ENCODE assay signal across 13 cellular contexts in the genomic region with DNA sequence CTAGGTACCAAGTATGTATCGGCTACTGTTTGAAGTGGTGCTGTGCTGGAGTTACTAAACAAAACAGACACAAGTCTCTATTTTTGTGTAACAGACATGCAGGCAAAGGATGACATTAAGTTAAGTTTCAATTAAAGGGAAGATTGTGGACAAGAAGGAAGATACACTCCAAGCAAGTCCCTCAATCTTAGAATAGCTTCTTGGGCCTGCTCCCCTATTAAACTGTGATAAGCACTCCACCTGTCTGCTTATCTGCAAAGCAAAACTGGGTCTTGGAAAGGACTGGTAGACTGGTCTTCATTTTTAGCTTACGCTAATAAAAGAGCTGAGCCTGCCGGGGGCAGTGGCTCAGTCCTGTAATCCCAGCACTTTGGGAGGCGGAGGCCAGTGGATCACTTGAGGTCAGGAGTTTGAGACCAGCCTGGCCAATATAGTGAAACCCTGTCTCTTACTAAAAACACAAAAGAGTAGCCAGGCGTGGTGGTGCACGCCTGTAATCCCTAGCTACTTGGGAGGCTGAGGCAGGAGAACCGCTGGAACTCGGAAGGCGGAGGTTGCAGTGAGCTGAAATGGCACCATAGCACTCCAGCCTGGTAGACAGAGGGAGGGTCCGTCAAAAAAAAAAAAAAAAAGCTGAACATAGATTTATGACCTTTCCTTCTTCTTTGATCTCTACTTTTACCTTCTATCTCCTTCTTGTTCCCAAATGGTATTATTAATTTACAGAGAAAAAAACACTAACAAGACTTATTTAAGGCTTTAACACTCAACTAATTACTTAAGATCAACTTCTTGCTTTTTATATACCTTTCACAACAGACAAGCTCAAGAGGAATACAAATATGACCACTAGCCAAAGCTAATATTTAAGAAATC. TPM values are rescaled to one million over a fixed set of nuclear protein-coding genes. Genes with fewer than 3 reads are reported as not detected.
A peak's percentile ranks its signal among the peaks of the same experiment; 100 is the strongest.
DNase-seq lines count a peak whose midpoint lies in the region; ATAC-seq and TF ChIP-seq lines count a peak whose summit lies in the region.
"Had no signal": no experiment of that assay in that cellular context is flagged by ENCODE, and none has a peak within 500 bp of the region (broad histone marks: within the 10 kb centered on the region; RNA-seq: fewer than 3 reads in every experiment).

No MANE protein-coding gene starts in this region.

- H3K27ac ChIP-seq in BLaER1 treated with 17β-estradiol and CSF1 and Interleukin-3, amounts not matched to agents 10 nM and 100 nM: no peak overlapping the region
- H3K27ac ChIP-seq in HUES64 (ENCODE audit: low read depth, low read length) (no peak overlapping the region), breast epithelium (peak overlapping the region in 1 of 2 donors; percentile 100)
- H3K27ac ChIP-seq: epithelial cell of prostate had no signal

- DNase-seq in breast epithelium (ENCODE audit: low spot score in 2 of 2): no peak
- DNase-seq in Kasumi-1 (lab: John Stamatoyannopoulos, UW): no peak
- DNase-seq in stimulated activated CD4-positive, alpha-beta T cell treated with anti-CD3 and anti-CD28 coated beads, Interleukin-4, amount 100 ng/mL, for 24 hours: no peak
- DNase-seq in stimulated activated CD4-positive, alpha-beta T cell treated with anti-CD3 and anti-CD28 coated beads, Interleukin-2, amount 100 ng/mL, for 48 hours: no peak
- DNase-seq: activated gamma-delta T cell, upper lobe of left lung had no signal

- H3K4me3 ChIP-seq in BLaER1 treated with 17β-estradiol and CSF1 and Interleukin-3, amounts not matched to agents 10 nM and 100 nM: peak overlapping the region in 3 of 10 experiments; percentile 7 to 94 (median 93); a peak in 3 of 20 replicates
- H3K4me3 ChIP-seq in HUES64 (ENCODE audit: low read length): peak overlapping the region; percentile 95
- H3K4me3 ChIP-seq in breast epithelium: peak overlapping the region in 2 of 3 donors; percentile 1 to 94

- TF ChIP-seq POLR2A in breast epithelium (IDR thresholded peaks at IDR 0.05): no peak

- no peaks in the 10 kb centered on the region for H3K27me3 ChIP-seq in BLaER1 treated with 17β-estradiol and CSF1 and Interleukin-3, amounts not matched to agents 10 nM and 100 nM
- no peaks in the 10 kb centered on the region for H3K27me3 ChIP-seq in HUES64 (ENCODE audit: insufficient read depth, low read length)
- no peaks in the 10 kb centered on the region for H3K27me3 ChIP-seq in breast epithelium
- H3K27me3 ChIP-seq: upper lobe of left lung had no signal

- H4K20me1 ChIP-seq in BLaER1 treated with 17β-estradiol and CSF1 and Interleukin-3, amounts not matched to agents 10 nM and 100 nM: peaks cover 77 to 85% (median 83%) of the 10 kb centered on the region in 11 experiments

- H3K4me1 ChIP-seq in BLaER1 treated with 17β-estradiol and CSF1 and Interleukin-3, amounts not matched to agents 10 nM and 100 nM: peaks cover 25 to 34% (median 30%) of the 10 kb centered on the region in 10 experiments
- H3K4me1 ChIP-seq in HUES64 (ENCODE audit: insufficient read depth, low read length): peaks cover 24% of the 10 kb centered on the region
- peaks cover 6% of the 10 kb centered on the region in 2 donors for H3K4me1 ChIP-seq in breast epithelium

- H3K36me3 Mint-ChIP-seq in nephron (ENCODE audit: low read depth): peaks cover 78% of the 10 kb centered on the region

- no peaks in the 10 kb centered on the region for H3K9me3 Mint-ChIP-seq in nephron

- peaks cover 44% of the 10 kb centered on the region for H3K4me1 Mint-ChIP-seq in nephron

- 95% methylated on average over 10 of the region's 10 CpGs for WGBS in HUES64

- H3K4me2 ChIP-seq in BLaER1 treated with 17β-estradiol and CSF1 and Interleukin-3, amounts not matched to agents 10 nM and 100 nM: peak overlapping the region; percentile 79 to 97 (median 94); a peak in 21 of 22 replicates

- H3K9ac ChIP-seq in BLaER1 treated with 17β-estradiol and CSF1 and Interleukin-3, amounts not matched to agents 10 nM and 100 nM: peak overlapping the region in 3 of 11 experiments; percentile 4 to 39 (median 27); a peak in 3 of 22 replicates
- H3K9ac ChIP-seq in HUES64 (ENCODE audit: low read depth, low read length): no peak overlapping the region

- TF ChIP-seq CTCF in breast epithelium (IDR thresholded peaks at IDR 0.05) (no peak), nephron (IDR thresholded peaks at IDR 0.05; ENCODE audit: unreplicated experiment in 3 of 3) (no peak)

- intact Hi-C loops in breast epithelium (cut with DNase I; ENCODE audit: low total_unique reads): no loop called here

- peaks cover 62 to 83% (median 75%) of the 10 kb centered on the region in 11 experiments for H3K36me3 ChIP-seq in BLaER1 treated with 17β-estradiol and CSF1 and Interleukin-3, amounts not matched to agents 10 nM and 100 nM
- H3K36me3 ChIP-seq in HUES64 (ENCODE audit: insufficient read depth, low read length) (peaks cover 76% of the 10 kb centered on the region), breast epithelium (peaks cover 8% of the 10 kb centered on the region)

- H3K27ac Mint-ChIP-seq in nephron: peak overlapping the region; percentile 30 to 100 (median 91)

- ATAC-seq in GM18517 (IDR thresholded peaks at IDR 0.05; ENCODE audit: unreplicated experiment): no peak
- ATAC-seq: left lobe of liver had no signal

- no peaks in the 10 kb centered on the region for H3K27me3 Mint-ChIP-seq in nephron (ENCODE audit: low read depth)

- H3K4me3 Mint-ChIP-seq in nephron: peak overlapping the region; percentile 95 to 98 (median 95)

- no peaks in the 10 kb centered on the region for H3K9me3 ChIP-seq in BLaER1 treated with 17β-estradiol and CSF1 and Interleukin-3, amounts not matched to agents 10 nM and 100 nM (replicated peaks in 1 of 11)
- H3K9me3 ChIP-seq in HUES64 (ENCODE audit: insufficient read depth, low read depth, low read length) (no peaks in the 10 kb centered on the region), breast epithelium (no peaks in the 10 kb centered on the region)
- H3K9me3 ChIP-seq: upper lobe of left lung had no signal

RNA-seq across cellular contexts. Expression of a gene that starts 4.1 kb away (rescaled TPM):
- 201 TPM for polyA plus RNA-seq in HUES64 (2013, experiment 1 of 2)
- 203 TPM for polyA plus RNA-seq in HUES64 (2013, experiment 2 of 2)
- 1,000 to 10,000 TPM in 1 of 3 donors, 100 to 1,000 TPM in 2; 586 to 1,018 (median 961) TPM for total RNA-seq in breast epithelium

RNA-seq across cellular contexts. Expression of a gene that starts 34.1 kb away (rescaled TPM):
- 5.8 TPM for polyA plus RNA-seq in HUES64 (2013, experiment 1 of 2)
- 7.6 TPM for polyA plus RNA-seq in HUES64 (2013, experiment 2 of 2)
- 10 to 100 TPM in 2 of 3 donors, 1 to 10 TPM in 1; 8.9 to 18.0 (median 14.9) TPM for total RNA-seq in breast epithelium

RNA-seq across cellular contexts. Expression of a gene that starts 47.0 kb away (rescaled TPM):
- 0.60 TPM for polyA plus RNA-seq in HUES64 (2013, experiment 1 of 2)
- polyA plus RNA-seq in HUES64 (2013, experiment 2 of 2): 1.5 TPM
- total RNA-seq in breast epithelium: not detected
- total RNA-seq: HT-29, left lobe of liver, upper lobe of left lung had no signal
